In the genomic region with DNA sequence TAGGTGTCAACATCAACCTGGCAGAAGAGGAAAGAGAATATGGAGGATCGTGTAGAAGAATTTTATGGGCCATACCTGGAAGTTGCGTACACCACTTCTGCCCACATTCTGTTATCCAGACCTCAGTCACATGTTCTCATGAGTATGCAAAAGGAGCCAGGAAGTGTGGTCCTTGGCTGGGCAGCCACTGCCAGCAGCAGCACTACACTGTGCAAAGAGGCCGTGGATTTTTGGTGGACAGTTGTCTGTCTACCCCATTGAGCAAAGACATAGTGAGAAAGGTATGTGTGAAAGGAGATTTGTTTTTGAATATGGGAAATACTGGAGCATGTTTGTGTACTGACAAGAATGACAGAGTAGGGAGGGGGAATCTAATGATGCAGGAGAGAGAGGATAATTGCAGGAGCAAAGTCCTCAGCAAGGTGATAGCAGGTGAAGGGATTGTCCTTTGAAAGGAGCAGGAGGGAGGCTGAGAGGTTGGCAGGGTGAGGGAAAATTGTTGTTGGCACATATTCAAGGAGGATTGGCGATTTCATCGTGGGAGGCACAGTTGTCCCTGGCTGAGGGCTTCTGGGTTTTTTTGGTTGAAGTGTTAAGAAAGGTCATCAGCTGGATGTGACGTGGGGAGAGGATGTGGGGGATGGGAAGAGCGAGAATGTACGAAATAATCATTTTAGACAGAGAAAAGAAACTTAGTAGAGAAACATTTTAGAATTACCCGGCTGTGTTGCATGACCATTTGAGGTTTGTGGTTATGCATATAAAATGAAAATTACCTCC, we compare ENCODE assay signal across 16 cellular contexts.
DNase-seq lines count a peak whose midpoint lies in the region; ATAC-seq, FAIRE-seq and TF ChIP-seq lines count a peak whose summit lies in the region.
"Had no signal": no experiment of that assay in that cellular context is flagged by ENCODE, and none has a peak within 500 bp of the region (broad histone marks: within the 10 kb centered on the region; RNA-seq: fewer than 3 reads in every experiment).

No MANE protein-coding gene starts in this region.

- DNase-seq in GM12891 (ENCODE audit: insufficient read length, low spot score) = no peak
- peak; percentile 38 for DNase-seq in NCI-H345 (lab: John Stamatoyannopoulos, UW)
- DNase-seq in hepatocyte (ENCODE audit: low spot score) = peak; percentile 53
- no peak for DNase-seq in 8988T
- DNase-seq: activated CD4-positive, alpha-beta T cell treated with anti-CD3 and anti-CD28 coated beads for 4 hours; AML-193; NCI-H446 treated with DMSO at 0.1 percent for 48 hours; SK-N-SH; trophoblast cell had no signal

- peak overlapping the region; percentile 75 for H3K27ac ChIP-seq in hepatocyte

- ATAC-seq in HG02678 (IDR thresholded peaks at IDR 0.05; ENCODE audit: unreplicated experiment) (peak; percentile 47), GM19328 (IDR thresholded peaks at IDR 0.05; ENCODE audit: unreplicated experiment) (no peak), HG03159 (IDR thresholded peaks at IDR 0.05; ENCODE audit: unreplicated experiment) (no peak)
- ATAC-seq in stimulated activated memory B cell treated with anti-CD40 and anti-IgM and Interleukin-4, amounts not matched to agents 10 μg/mL and 1 μg/mL and 100 μg/mL, for 72 hours = no peak
- ATAC-seq: activated T-helper 17 cell treated with anti-CD3 and anti-CD28 coated beads, Interleukin-2, amount 50 U/mL, for 72 hours; natural killer cell treated with Interleukin-12 subunit alpha and Interleukin-12 subunit beta and Interleukin-15 and Interleukin-18, amount 100 ng/mL, for 72 hours had no signal

- H3K9me2 ChIP-seq in hepatocyte (replicated peaks; ENCODE audit: insufficient read depth) = no peaks in the 10 kb centered on the region
- H3K9me2 ChIP-seq: SK-N-SH had no signal

- no peaks in the 10 kb centered on the region for H3K27me3 ChIP-seq in hepatocyte

- peaks cover 8% of the 10 kb centered on the region for H3K4me1 ChIP-seq in hepatocyte (ENCODE audit: insufficient read depth)

- no peak overlapping the region for H2AFZ ChIP-seq in hepatocyte

- H3K4me3 Mint-ChIP-seq in stimulated activated memory B cell treated with anti-CD40 and anti-IgM and Interleukin-4, amounts not matched to agents 10 μg/mL and 1 μg/mL and 100 μg/mL, for 72 hours = no peak overlapping the region
- H3K4me3 Mint-ChIP-seq: activated T-helper 17 cell treated with anti-CD3 and anti-CD28 coated beads, Interleukin-2, amount 50 U/mL, for 72 hours; natural killer cell treated with Interleukin-12 subunit alpha and Interleukin-12 subunit beta and Interleukin-15 and Interleukin-18, amount 100 ng/mL, for 72 hours had no signal

- no peaks in the 10 kb centered on the region for H4K20me1 ChIP-seq in hepatocyte (ENCODE audit: insufficient read depth, poor library complexity, severe bottlenecking)

- H3K27ac Mint-ChIP-seq in stimulated activated memory B cell treated with anti-CD40 and anti-IgM and Interleukin-4, amounts not matched to agents 10 μg/mL and 1 μg/mL and 100 μg/mL, for 72 hours = no peak overlapping the region
- H3K27ac Mint-ChIP-seq: activated T-helper 17 cell treated with anti-CD3 and anti-CD28 coated beads, Interleukin-2, amount 50 U/mL, for 72 hours; natural killer cell treated with Interleukin-12 subunit alpha and Interleukin-12 subunit beta and Interleukin-15 and Interleukin-18, amount 100 ng/mL, for 72 hours had no signal

- TF ChIP-seq CTCF in hepatocyte (IDR thresholded peaks at IDR 0.05; ENCODE audit: poor library complexity) = no peak

- no peaks in the 10 kb centered on the region for H3K36me3 Mint-ChIP-seq in stimulated activated memory B cell treated with anti-CD40 and anti-IgM and Interleukin-4, amounts not matched to agents 10 μg/mL and 1 μg/mL and 100 μg/mL, for 72 hours
- H3K36me3 Mint-ChIP-seq: natural killer cell treated with Interleukin-12 subunit alpha and Interleukin-12 subunit beta and Interleukin-15 and Interleukin-18, amount 100 ng/mL, for 72 hours had no signal

- peaks cover 45% of the 10 kb centered on the region for H3K27me3 Mint-ChIP-seq in stimulated activated memory B cell treated with anti-CD40 and anti-IgM and Interleukin-4, amounts not matched to agents 10 μg/mL and 1 μg/mL and 100 μg/mL, for 72 hours

- no peak for TF ChIP-seq POLR2A in GM12891 (IDR thresholded peaks at IDR 0.05; ENCODE audit: low read depth, low read length)

- H3K4me2 ChIP-seq in hepatocyte = peak overlapping the region; percentile 37
- H3K4me2 ChIP-seq: SK-N-SH had no signal

- H3K36me3 ChIP-seq in hepatocyte (replicated peaks; ENCODE audit: insufficient read depth, low read depth) = no peaks in the 10 kb centered on the region

- no peaks in the 10 kb centered on the region for H3K4me1 Mint-ChIP-seq in stimulated activated memory B cell treated with anti-CD40 and anti-IgM and Interleukin-4, amounts not matched to agents 10 μg/mL and 1 μg/mL and 100 μg/mL, for 72 hours
- H3K4me1 Mint-ChIP-seq: activated T-helper 17 cell treated with anti-CD3 and anti-CD28 coated beads, Interleukin-2, amount 50 U/mL, for 72 hours had no signal

- no peak overlapping the region for H3K4me3 ChIP-seq in hepatocyte

- peaks cover 7% of the 10 kb centered on the region for H3K9me3 Mint-ChIP-seq in stimulated activated memory B cell treated with anti-CD40 and anti-IgM and Interleukin-4, amounts not matched to agents 10 μg/mL and 1 μg/mL and 100 μg/mL, for 72 hours
- H3K9me3 Mint-ChIP-seq: activated T-helper 17 cell treated with anti-CD3 and anti-CD28 coated beads, Interleukin-2, amount 50 U/mL, for 72 hours; natural killer cell treated with Interleukin-12 subunit alpha and Interleukin-12 subunit beta and Interleukin-15 and Interleukin-18, amount 100 ng/mL, for 72 hours had no signal

- no peaks in the 10 kb centered on the region for H3K79me2 ChIP-seq in hepatocyte

- FAIRE-seq in GM12891 (lab: Jason Lieb, UNC) = peak; percentile 91
- FAIRE-seq: keratinocyte had no signal

- 56% methylated on average over 9 of the region's 9 CpGs for WGBS in hepatocyte (ENCODE audit: low lambda C conversion rate, missing lambda C conversion rate)

- no peaks in the 10 kb centered on the region for H3K9me3 ChIP-seq in hepatocyte (ENCODE audit: low read depth)
- H3K9me3 ChIP-seq: SK-N-SH had no signal

TF ChIP-seq in GM12891, 5 proteins besides CTCF, POLR2A, EP300 and RAD21:
- no peak for TF ChIP-seq POLR2AphosphoS5 (IDR thresholded peaks at IDR 0.05; ENCODE audit: low read depth, low read length)
- no peak for TF ChIP-seq SPI1 (IDR thresholded peaks at IDR 0.05; ENCODE audit: low read depth, low read length)
- TF ChIP-seq POU2F2 (IDR thresholded peaks at IDR 0.05; ENCODE audit: low read depth, low read length) = peak; percentile 25; the same call in 1 of the 2 replicates
- no peak for TF ChIP-seq PAX5 (IDR thresholded peaks at IDR 0.05; ENCODE audit: insufficient read depth, low read length, severe bottlenecking)
- TF ChIP-seq TAF1 (IDR thresholded peaks at IDR 0.05; ENCODE audit: low read depth, low read length) = no peak

Comparison
In these comparisons a context has a peak if more than half of its experiments do, and no peak if none do; other contexts are left out.
1. DNase-seq: peak in NCI-H345 (single experiment) and hepatocyte (single experiment); none in GM12891 (single experiment) and 8988T (single experiment).